ENCODE assay signal across 36 cellular contexts in the genomic region with DNA sequence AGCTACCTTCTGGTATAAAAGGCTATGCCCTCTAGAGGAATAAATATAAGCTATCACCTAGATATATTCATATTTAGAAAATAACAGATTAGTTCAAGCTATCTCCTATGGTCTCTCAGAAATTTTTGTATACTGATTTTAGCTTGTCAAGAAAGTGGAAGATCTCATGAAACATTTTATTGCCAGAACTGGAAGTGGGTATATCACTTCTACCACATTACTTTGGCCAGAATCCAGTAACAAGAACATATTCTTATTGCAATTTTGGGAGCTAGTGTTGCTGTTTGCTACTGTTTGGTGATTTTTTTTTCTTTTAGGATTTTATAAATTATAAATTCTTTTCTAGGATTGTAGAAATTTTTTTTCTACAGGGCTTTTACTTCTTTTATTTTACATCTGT.
"Had no signal": no experiment of that assay in that cellular context is flagged by ENCODE, and none has a peak within 500 bp of the region (broad histone marks: within the 10 kb centered on the region; RNA-seq: fewer than 3 reads in every experiment).

No MANE protein-coding gene starts in this region.

- H3K27me3 ChIP-seq: body of pancreas, breast epithelium, Peyer's patch had no signal

- ATAC-seq: activated CD8-positive, alpha-beta T cell treated with anti-CD3 and anti-CD28 coated beads for 36 hours; activated T-cell treated with anti-CD3 and anti-CD28 coated beads, Interleukin-2, amount 50 U/mL, for 72 hours; body of pancreas; PC-3; Right ventricle myocardium inferior; SK-N-SH treated with all-trans-retinoic acid at 6 μM for 48 hours had no signal

- H3K4me3 Mint-ChIP-seq: activated B cell treated with CpG ODN at 0.5 μM for 24 hours; activated CD8-positive, alpha-beta T cell treated with anti-CD3 and anti-CD28 coated beads for 36 hours; activated naive CD4-positive, alpha-beta T cell treated with anti-CD3 and anti-CD28 coated beads, Interleukin-2, amount 50 U/mL, for 24 hours; activated naive CD8-positive, alpha-beta T cell treated with anti-CD3 and anti-CD28 coated beads, Interleukin-2, amount 10 ng/mL, durations not matched to agents 7 days and 5 days; activated T-cell treated with anti-CD3 and anti-CD28 coated beads, Interleukin-2, amount 50 U/mL, for 72 hours had no signal

- H3K4me3 ChIP-seq: body of pancreas, breast epithelium, Peyer's patch had no signal

- H3K9me3 ChIP-seq: body of pancreas, breast epithelium, Peyer's patch had no signal

- H3K27ac Mint-ChIP-seq: activated B cell treated with CpG ODN at 0.5 μM for 24 hours; activated CD8-positive, alpha-beta T cell treated with anti-CD3 and anti-CD28 coated beads for 36 hours; activated naive CD4-positive, alpha-beta T cell treated with anti-CD3 and anti-CD28 coated beads, Interleukin-2, amount 50 U/mL, for 24 hours; activated naive CD8-positive, alpha-beta T cell treated with anti-CD3 and anti-CD28 coated beads, Interleukin-2, amount 10 ng/mL, durations not matched to agents 7 days and 5 days; activated T-helper 2 cell treated with anti-CD3 and anti-CD28 coated beads, Interferon-gamma antibody, Interleukin-2, Interleukin-4, amounts not matched to agents 10 μg/mL and 5 μg/mL and 100 μg/mL, durations not matched to agents 14 hours and 24 hours and 36 hours had no signal

- H3K4me1 Mint-ChIP-seq: activated naive CD4-positive, alpha-beta T cell treated with anti-CD3 and anti-CD28 coated beads, Interleukin-2, amount 50 U/mL, for 24 hours had no signal

- H3K36me3 ChIP-seq: breast epithelium, Peyer's patch had no signal

- H3K4me1 ChIP-seq: body of pancreas, breast epithelium, Peyer's patch had no signal

- DNase-seq: activated B cell treated with CpG ODN at 0.5 μM for 24 hours; activated CD4-positive, alpha-beta T cell treated with anti-CD3 and anti-CD28 coated beads for 1 hour; activated CD4-positive, alpha-beta T cell treated with anti-CD3 and anti-CD28 coated beads for 48 hours; activated CD4-positive, alpha-beta T cell treated with anti-CD3 and anti-CD28 coated beads, Interleukin-2, amount 50 U/mL, for 4 hours; activated CD8-positive, alpha-beta T cell treated with anti-CD3 and anti-CD28 coated beads for 36 hours; activated gamma-delta T cell; activated naive CD4-positive, alpha-beta T cell treated with Interleukin-2 at 50 U/mL for 16 hours; activated naive CD8-positive, alpha-beta T cell treated with anti-CD3 and anti-CD28 coated beads, Interleukin-2, amount 10 ng/mL, durations not matched to agents 7 days and 5 days; activated T-cell treated with anti-CD3 and anti-CD28 coated beads, Interleukin-2, amount 50 U/mL, for 1 hour; activated T-cell treated with anti-CD3 and anti-CD28 coated beads, Interleukin-2, amount 50 U/mL, for 72 hours; amygdala; body of pancreas; cerebellar nuclear complex; KG1; NCI-H1105; NCI-H1417 treated with DMSO at 0.1 percent for 48 hours; NCI-H187 treated with DMSO at 0.1 percent for 48 hours; NCI-H2081; NCI-H226; NCI-H446 treated with DMSO at 0.1 percent for 48 hours; NCI-H524; NK-92 treated with Interleukin-12 subunit alpha and Interleukin-12 subunit beta, amount 100 ng/mL, for 24 hours; PC-3; Peyer's patch; SIG-M5; SW 1271; T-helper 1 cell; T-helper 9 cell had no signal

- H3K27ac ChIP-seq: body of pancreas, breast epithelium, Peyer's patch, RWPE1, VCaP had no signal

- FAIRE-seq: astrocyte had no signal
